In genomic region chrX:48019892-48020291, GRCh38 we compare ENCODE assay signal across 15 cellular contexts. TPM values are rescaled to one million over a fixed set of nuclear protein-coding genes. Genes with fewer than 3 reads are reported as not detected.
"Had no signal": no experiment of that assay in that cellular context is flagged by ENCODE, and none has a peak within 500 bp of the region (broad histone marks: within the 10 kb centered on the region; RNA-seq: fewer than 3 reads in every experiment).

No MANE protein-coding gene starts in this region.

RNA-seq across cellular contexts. Expression of gene SPACA5, which starts 13.1 kb away (rescaled TPM):
- total RNA-seq: activated naive CD8-positive, alpha-beta T cell treated with anti-CD3 and anti-CD28 coated beads for 36 hours; dermis blood vessel endothelial cell; gastrocnemius medialis; left ventricle myocardium inferior; lung; mononuclear cell; osteocyte; progenitor cell of endocrine pancreas; renal cortical epithelial cell; right lobe of liver; skeletal muscle tissue; stomach; thyroid gland; upper lobe of left lung; vagina had no signal
- polyA plus RNA-seq: lung had no signal
